Comparison of ENCODE assay signal across 14 cellular contexts in genomic region chr14:20799444-20799843, GRCh38. TPM values are rescaled to one million over a fixed set of nuclear protein-coding genes. Genes with fewer than 3 reads are reported as not detected.
DNase-seq lines count a peak whose midpoint lies in the region; ATAC-seq and TF ChIP-seq lines count a peak whose summit lies in the region.
"Had no signal": no experiment of that assay in that cellular context is flagged by ENCODE, and none has a peak within 500 bp of the region (broad histone marks: within the 10 kb centered on the region; RNA-seq: fewer than 3 reads in every experiment).

No MANE protein-coding gene starts in this region.

- DNase-seq in ascending aorta (ENCODE audit: low spot score in 2 of 2) (no peak), inferior parietal cortex (ENCODE audit: extremely low spot score) (peak; percentile 68), gastrocnemius medialis (no peak), NCI-H2107 treated with DMSO at 0.1 percent for 48 hours (lab: John Stamatoyannopoulos, UW; ENCODE audit: unreplicated experiment) (no peak), NCI-H146 treated with DMSO at 0.1 percent for 48 hours (lab: John Stamatoyannopoulos, UW; ENCODE audit: unreplicated experiment) (no peak), NCI-H2081 treated with DMSO at 0.1 percent for 48 hours (lab: John Stamatoyannopoulos, UW) (no peak)
- no peak for DNase-seq in activated CD4-positive, alpha-beta memory T cell treated with anti-CD3 and anti-CD28 coated beads, Interleukin-2, amount 10 ng/mL, durations not matched to agents 7 days and 5 days
- DNase-seq: activated CD8-positive, alpha-beta memory T cell treated with anti-CD3 and anti-CD28 coated beads, Interleukin-2, amount 50 U/mL, for 48 hours; CD4-positive, alpha-beta memory T cell; NCI-H1105 treated with DMSO at 0.1 percent for 48 hours; NCI-H82; T-helper 1 cell had no signal

- no peaks in the 10 kb centered on the region for H3K36me3 ChIP-seq in ES-I3 (ENCODE audit: insufficient read depth, low read length)
- H3K36me3 ChIP-seq in ascending aorta, result no peaks in the 10 kb centered on the region
- no peaks in the 10 kb centered on the region for H3K36me3 ChIP-seq in gastrocnemius medialis

- no peaks in the 10 kb centered on the region for H3K9me3 ChIP-seq in ES-I3 (ENCODE audit: control insufficient read depth, insufficient read depth, low read length)
- no peaks in the 10 kb centered on the region for H3K9me3 ChIP-seq in ascending aorta
- H3K9me3 ChIP-seq in gastrocnemius medialis, result no peaks in the 10 kb centered on the region

- CTCF ChIA-PET in activated CD4-positive, alpha-beta memory T cell treated with anti-CD3 and anti-CD28 coated beads, Interleukin-2, amount 10 ng/mL, durations not matched to agents 7 days and 5 days (lab: Charles Lee), result no interaction called here

- POLR2A ChIA-PET in activated CD4-positive, alpha-beta memory T cell treated with anti-CD3 and anti-CD28 coated beads, Interleukin-2, amount 10 ng/mL, durations not matched to agents 7 days and 5 days (lab: Charles Lee), result no interaction called here

- peak overlapping the region; percentile 25 to 42 for H3K27ac ChIP-seq in ascending aorta
- peak overlapping the region; percentile 30 to 78 (median 61) for H3K27ac ChIP-seq in gastrocnemius medialis

- no peak for TF ChIP-seq POLR2A in gastrocnemius medialis (IDR thresholded peaks at IDR 0.05)

- H3K4me3 Mint-ChIP-seq in activated CD4-positive, alpha-beta memory T cell treated with anti-CD3 and anti-CD28 coated beads, Interleukin-2, amount 10 ng/mL, durations not matched to agents 7 days and 5 days, result no peak overlapping the region
- H3K4me3 Mint-ChIP-seq: CD4-positive, alpha-beta memory T cell had no signal

- H3K4me3 ChIP-seq in ascending aorta (peak overlapping the region in 1 of 2 donors; percentile 12), gastrocnemius medialis (peak overlapping the region; percentile 38 to 55 (median 44))

- H3K4me1 Mint-ChIP-seq in activated CD4-positive, alpha-beta memory T cell treated with anti-CD3 and anti-CD28 coated beads, Interleukin-2, amount 10 ng/mL, durations not matched to agents 7 days and 5 days, result peaks cover 13% of the 10 kb centered on the region

- H3K9me3 Mint-ChIP-seq in activated CD4-positive, alpha-beta memory T cell treated with anti-CD3 and anti-CD28 coated beads, Interleukin-2, amount 10 ng/mL, durations not matched to agents 7 days and 5 days, result no peaks in the 10 kb centered on the region
- H3K9me3 Mint-ChIP-seq: CD4-positive, alpha-beta memory T cell had no signal

- ATAC-seq in gastrocnemius medialis, result peak in 1 of 2 donors; percentile 7

- H3K36me3 Mint-ChIP-seq in activated CD4-positive, alpha-beta memory T cell treated with anti-CD3 and anti-CD28 coated beads, Interleukin-2, amount 10 ng/mL, durations not matched to agents 7 days and 5 days (ENCODE audit: low read depth), result no peaks in the 10 kb centered on the region
- H3K36me3 Mint-ChIP-seq: CD4-positive, alpha-beta memory T cell had no signal

- TF ChIP-seq CTCF in ascending aorta (IDR thresholded peaks at IDR 0.05) (no peak), gastrocnemius medialis (IDR thresholded peaks at IDR 0.05 in 4 of 5, conservative IDR thresholded peaks at IDR 0.05 in 1 of 5) (no peak)

- H3K4me1 ChIP-seq in ES-I3 (ENCODE audit: insufficient read depth, low read length) (peaks cover 22% of the 10 kb centered on the region), ascending aorta (no peaks in the 10 kb centered on the region), gastrocnemius medialis (peaks cover 0 to 6% of the 10 kb centered on the region in 2 donors)

- intact Hi-C loops in ascending aorta (cut with DNase I), result no loop called here
- intact Hi-C loops in gastrocnemius medialis (cut with DNase I; ENCODE audit: low total_unique reads), result no loop called here

- in situ Hi-C loops in gastrocnemius medialis (cut with MboI; ENCODE audit: low sequenced_read_pairs in 4 of 4), result no loop called here

- peaks cover 4% of the 10 kb centered on the region for H3K27me3 Mint-ChIP-seq in activated CD4-positive, alpha-beta memory T cell treated with anti-CD3 and anti-CD28 coated beads, Interleukin-2, amount 10 ng/mL, durations not matched to agents 7 days and 5 days

- no peaks in the 10 kb centered on the region for H3K27me3 ChIP-seq in ascending aorta
- no peaks in the 10 kb centered on the region for H3K27me3 ChIP-seq in gastrocnemius medialis

- H3K27ac Mint-ChIP-seq in activated CD4-positive, alpha-beta memory T cell treated with anti-CD3 and anti-CD28 coated beads, Interleukin-2, amount 10 ng/mL, durations not matched to agents 7 days and 5 days, result no peak overlapping the region
- H3K27ac Mint-ChIP-seq: CD4-positive, alpha-beta memory T cell had no signal

- peak overlapping the region; percentile 13; the same call in 1 of the 2 replicates for H3K9ac ChIP-seq in ES-I3 (ENCODE audit: low read depth, low read length)

RNA-seq across cellular contexts. Expression of gene RNASE1, which starts 3.2 kb away (rescaled TPM):
- total RNA-seq in ascending aorta, result 515 TPM
- 100 to 1,000 TPM; 157 to 198 (median 190) TPM for total RNA-seq in gastrocnemius medialis
- total RNA-seq in activated CD4-positive, alpha-beta memory T cell treated with anti-CD3 and anti-CD28 coated beads, Interleukin-2, amount 10 ng/mL, durations not matched to agents 7 days and 5 days, result not detected
- total RNA-seq: kidney epithelial cell had no signal

RNA-seq across cellular contexts. Expression of gene RNASE6, which starts 18.4 kb away (rescaled TPM):
- 0.96 TPM for total RNA-seq in ascending aorta
- total RNA-seq in gastrocnemius medialis, result 1 to 10 TPM in 3 of 4 donors, under 1 TPM in 1; 0.61 to 5.9 (median 4.8) TPM
- 1 to 10 TPM; 5.6 to 5.9 TPM for total RNA-seq in activated CD4-positive, alpha-beta memory T cell treated with anti-CD3 and anti-CD28 coated beads, Interleukin-2, amount 10 ng/mL, durations not matched to agents 7 days and 5 days
- total RNA-seq: kidney epithelial cell had no signal

RNA-seq across cellular contexts. Expression of gene EDDM3B, which starts 31.2 kb away (rescaled TPM):
- total RNA-seq in ascending aorta (not detected), gastrocnemius medialis (not detected)
- not detected for total RNA-seq in activated CD4-positive, alpha-beta memory T cell treated with anti-CD3 and anti-CD28 coated beads, Interleukin-2, amount 10 ng/mL, durations not matched to agents 7 days and 5 days
- total RNA-seq: CD4-positive, alpha-beta memory T cell; kidney epithelial cell had no signal

RNA-seq across cellular contexts. Expression of gene EDDM3A, which starts 53.8 kb away (rescaled TPM):
- total RNA-seq in ascending aorta (not detected), gastrocnemius medialis (not detected)
- total RNA-seq in activated CD4-positive, alpha-beta memory T cell treated with anti-CD3 and anti-CD28 coated beads, Interleukin-2, amount 10 ng/mL, durations not matched to agents 7 days and 5 days, result not detected
- total RNA-seq: CD4-positive, alpha-beta memory T cell; kidney epithelial cell had no signal

Comparison
In these comparisons a context has a peak if more than half of its experiments do, and no peak if none do; other contexts are left out.
1. RNA of gene RNASE1, which starts 3.2 kb away (total RNA-seq): 515 TPM in ascending aorta (single experiment) and 157 to 198 TPM in gastrocnemius medialis; not detected in activated CD4-positive, alpha-beta memory T cell treated with anti-CD3 and anti-CD28 coated beads, Interleukin-2, amount 10 ng/mL, durations not matched to agents 7 days and 5 days; every median in the first group is over 100 times any median in the second.